Comparison of ENCODE assay signal across 17 cellular contexts in genomic region chr5:123142957-123143356, GRCh38.
DNase-seq lines count a peak whose midpoint lies in the region; ATAC-seq and TF ChIP-seq lines count a peak whose summit lies in the region.
"Had no signal": no experiment of that assay in that cellular context is flagged by ENCODE, and none has a peak within 500 bp of the region (broad histone marks: within the 10 kb centered on the region; RNA-seq: fewer than 3 reads in every experiment).

No MANE protein-coding gene starts in this region.

- H3K4me3 Mint-ChIP-seq in nephron progenitor cell = no peak overlapping the region
- H3K4me3 Mint-ChIP-seq: CD4-positive, alpha-beta T cell had no signal

- H3K4me1 Mint-ChIP-seq in nephron progenitor cell = peaks cover 26% of the 10 kb centered on the region

- peak overlapping the region; percentile 62 to 63 for H3K27ac ChIP-seq in tibial artery
- H3K27ac ChIP-seq: 22Rv1, A549, C4-2B had no signal

- no peaks in the 10 kb centered on the region for H3K27me3 ChIP-seq in tibial artery

- no peak overlapping the region for H3K4me3 ChIP-seq in tibial artery
- H3K4me3 ChIP-seq: A549 had no signal

- H3K9me3 Mint-ChIP-seq in nephron progenitor cell = no peaks in the 10 kb centered on the region
- H3K9me3 Mint-ChIP-seq: CD4-positive, alpha-beta T cell had no signal

- H3K4me1 ChIP-seq in tibial artery = peaks cover 0 to 88% (median 17%) of the 10 kb centered on the region in 4 donors
- H3K4me1 ChIP-seq: A549 had no signal

- no peak for TF ChIP-seq CTCF in nephron progenitor cell (IDR thresholded peaks at IDR 0.05)
- TF ChIP-seq CTCF in tibial artery (IDR thresholded peaks at IDR 0.05) = no peak

- no peaks in the 10 kb centered on the region for H3K9me3 ChIP-seq in tibial artery
- H3K9me3 ChIP-seq: A549, Caco-2 had no signal

- intact Hi-C loops in tibial artery (cut with DNase I; ENCODE audit: low total_unique reads) = no loop called here

- peaks cover 10% of the 10 kb centered on the region for H3K27me3 Mint-ChIP-seq in nephron progenitor cell (ENCODE audit: low read depth, poor library complexity)

- no peaks in the 10 kb centered on the region for H3K36me3 ChIP-seq in tibial artery

- DNase-seq in NOMO-1 treated with DMSO at 0.1 percent for 48 hours (lab: John Stamatoyannopoulos, UW; ENCODE audit: unreplicated experiment) = peak; percentile 18
- no peak for DNase-seq in NOMO-1 treated with dmso at 0.1 percent for 144 hours (lab: John Stamatoyannopoulos, UW; ENCODE audit: unreplicated experiment)
- no peak for DNase-seq in nephron progenitor cell
- DNase-seq in tibial artery = no peak
- DNase-seq in germinal center (ENCODE audit: low spot score) = no peak
- DNase-seq in NCI-H1694 (lab: John Stamatoyannopoulos, UW) = no peak
- DNase-seq: AML-193; Caco-2; CD4-positive, alpha-beta T cell; GDM1; GOT3; H7 had no signal

- peak overlapping the region; percentile 39 for H3K27ac Mint-ChIP-seq in nephron progenitor cell
- H3K27ac Mint-ChIP-seq: CD4-positive, alpha-beta T cell had no signal

- no peak for ATAC-seq in HG03139 (IDR thresholded peaks at IDR 0.05; ENCODE audit: unreplicated experiment)
- ATAC-seq: A549, HCT116 had no signal

- no peaks in the 10 kb centered on the region for H3K36me3 Mint-ChIP-seq in nephron progenitor cell (ENCODE audit: low read depth)
